ENCODE assay signal across 9 cellular contexts in genomic region chr9:131732061-131732526, GRCh38. TPM values are rescaled to one million over a fixed set of nuclear protein-coding genes. Genes with fewer than 3 reads are reported as not detected.
A peak's percentile ranks its signal among the peaks of the same experiment; 100 is the strongest.
DNase-seq lines count a peak whose midpoint lies in the region; ATAC-seq, FAIRE-seq and TF ChIP-seq lines count a peak whose summit lies in the region.
"Had no signal": no experiment of that assay in that cellular context is flagged by ENCODE, and none has a peak within 500 bp of the region (broad histone marks: within the 10 kb centered on the region; RNA-seq: fewer than 3 reads in every experiment).

No MANE protein-coding gene starts in this region.

- peak overlapping the region; percentile 75 for H3K4me3 Mint-ChIP-seq in CD8-positive, alpha-beta T cell
- no peak overlapping the region for H3K4me3 Mint-ChIP-seq in MCF 10A (ENCODE audit: unreplicated experiment)

- no peaks in the 10 kb centered on the region for H3K27me3 Mint-ChIP-seq in CD8-positive, alpha-beta T cell (ENCODE audit: low read depth)
- no peaks in the 10 kb centered on the region for H3K27me3 Mint-ChIP-seq in MCF 10A (ENCODE audit: insufficient read depth, unreplicated experiment)

- no peaks in the 10 kb centered on the region for H3K27me3 ChIP-seq in CD8-positive, alpha-beta T cell (ENCODE audit: insufficient read depth, low read length)
- H3K27me3 ChIP-seq in muscle layer of duodenum (ENCODE audit: low read depth, low read length): no peaks in the 10 kb centered on the region

- H3K9me3 Mint-ChIP-seq in CD8-positive, alpha-beta T cell: no peaks in the 10 kb centered on the region
- no peaks in the 10 kb centered on the region for H3K9me3 Mint-ChIP-seq in MCF 10A (ENCODE audit: unreplicated experiment)

- POLR2A ChIA-PET in CD8-positive, alpha-beta T cell (lab: Charles Lee): interaction anchor here (0.7 to 4.2 kb wide), 15 partner anchors 9 to 325 kb away, joined by 3 to 38 read pairs (median 3); no protein-coding TSS in a partner anchor
- POLR2A ChIA-PET in MCF 10A (lab: Yijun Ruan, JAX): interaction anchor here (0.7 to 4.7 kb wide), 18 partner anchors 11 to 141 kb away, joined by 3 to 57 read pairs (median 10); no protein-coding TSS in a partner anchor

- no peaks in the 10 kb centered on the region for H3K36me3 ChIP-seq in CD8-positive, alpha-beta T cell (ENCODE audit: insufficient read depth, low read length)
- no peaks in the 10 kb centered on the region for H3K36me3 ChIP-seq in muscle layer of duodenum (ENCODE audit: control insufficient read depth in 1 of 2, insufficient read depth in 2 of 2, low read length in 2 of 2)

- peaks cover 3% of the 10 kb centered on the region for H3K36me3 Mint-ChIP-seq in CD8-positive, alpha-beta T cell
- peaks cover 4% of the 10 kb centered on the region for H3K36me3 Mint-ChIP-seq in MCF 10A (ENCODE audit: insufficient read depth, unreplicated experiment)

- CTCF ChIA-PET in CD8-positive, alpha-beta T cell (lab: Charles Lee): interaction anchor here (1.0 to 5.1 kb wide), 11 partner anchors 9 to 396 kb away, joined by 3 to 31 read pairs (median 5); no protein-coding TSS in a partner anchor
- CTCF ChIA-PET in MCF 10A (lab: Yijun Ruan, JAX): interaction anchor here (0.6 to 1.6 kb wide), 11 partner anchors 8 to 141 kb away, joined by 3 to 12 read pairs (median 3); no protein-coding TSS in a partner anchor

- no peak for TF ChIP-seq CTCF in CD8-positive, alpha-beta T cell (IDR thresholded peaks at IDR 0.05)
- TF ChIP-seq CTCF in MCF 10A (IDR thresholded peaks at IDR 0.05; ENCODE audit: unreplicated experiment): no peak

- peaks cover 96% of the 10 kb centered on the region for H3K4me1 Mint-ChIP-seq in CD8-positive, alpha-beta T cell (ENCODE audit: low read depth)
- H3K4me1 Mint-ChIP-seq in MCF 10A (ENCODE audit: insufficient read depth, unreplicated experiment): peaks cover 69% of the 10 kb centered on the region

- FAIRE-seq in GM19239 (lab: Jason Lieb, UNC): no peak

- intact Hi-C loops in CD8-positive, alpha-beta T cell (cut with DNase I, micrococcal nuclease): no loop called here
- intact Hi-C loops in MCF 10A (cut with micrococcal nuclease): loop anchor here (5.0 kb wide), 1 partner anchor 80 kb away; no protein-coding TSS in a partner anchor

- H3K9me3 ChIP-seq in CD8-positive, alpha-beta T cell (ENCODE audit: low read length): no peaks in the 10 kb centered on the region
- H3K9me3 ChIP-seq in muscle layer of duodenum (ENCODE audit: control insufficient read depth in 1 of 2, low read length in 2 of 2): no peaks in the 10 kb centered on the region

- no peak for ATAC-seq in CD8-positive, alpha-beta T cell

- peak overlapping the region; percentile 98 for H3K27ac Mint-ChIP-seq in CD8-positive, alpha-beta T cell
- H3K27ac Mint-ChIP-seq in MCF 10A (ENCODE audit: low read depth, unreplicated experiment): peak overlapping the region; percentile 72

- BruUV-seq in MCF 10A (replicated peaks; lab: Mats Ljungman, UMichigan): no TSS peak

- peak overlapping the region; percentile 14 for H3K4me3 ChIP-seq in CD8-positive, alpha-beta T cell (ENCODE audit: low read depth, low read length)
- H3K4me3 ChIP-seq in muscle layer of duodenum (ENCODE audit: low read depth in 1 of 2, low read length in 2 of 2): no peak overlapping the region

- peak overlapping the region; percentile 38 for H3K27ac ChIP-seq in CD8-positive, alpha-beta T cell (ENCODE audit: low read depth, low read length)
- H3K27ac ChIP-seq in muscle layer of duodenum (ENCODE audit: low read length): peak overlapping the region; percentile 10

- peaks cover 97% of the 10 kb centered on the region for H3K4me1 ChIP-seq in CD8-positive, alpha-beta T cell (ENCODE audit: insufficient read depth, low read length)
- peaks cover 49 to 60% of the 10 kb centered on the region in 2 donors for H3K4me1 ChIP-seq in muscle layer of duodenum (ENCODE audit: control insufficient read depth in 1 of 2, insufficient read depth in 2 of 2, low read length in 2 of 2)

- DNase-seq in CD8-positive, alpha-beta T cell: no peak
- DNase-seq in M059J (ENCODE audit: low read depth) (peak; percentile 86), MCF 10A (ENCODE audit: unreplicated experiment) (peak; percentile 88), GM19239 (ENCODE audit: insufficient read length, low spot score) (no peak), C1 segment of cervical spinal cord (lab: John Stamatoyannopoulos, UW) (no peak), UCSD-AML1 (lab: John Stamatoyannopoulos, UW; ENCODE audit: unreplicated experiment) (no peak), medulla oblongata (ENCODE audit: extremely low spot score) (no peak)
- DNase-seq: activated CD4-positive, CD25-positive, alpha-beta regulatory T cell treated with anti-CD3 and anti-CD28 coated beads, Interleukin-2, amount 50 U/mL, for 72 hours had no signal

RNA-seq across cellular contexts. Expression of gene RAPGEF1, which starts 7.8 kb away (rescaled TPM):
- 100 to 1,000 TPM; 127 to 130 TPM for total RNA-seq in CD8-positive, alpha-beta T cell
- total RNA-seq in M059J (2014; rRNA removed; shearing (Covaris generic)): 14.5 and 30.8 TPM in 2 replicates
- total RNA-seq in MCF 10A (2022): 55.4 and 73.0 TPM in 2 replicates

Comparison
In these comparisons a context has a peak if more than half of its experiments do, and no peak if none do; other contexts are left out.
1. DNase-seq: peak in M059J (single experiment) and MCF 10A (single experiment); none in CD8-positive, alpha-beta T cell (0 of 7), GM19239 (single experiment), C1 segment of cervical spinal cord (0 of 14), UCSD-AML1 (single experiment) and medulla oblongata (single experiment).